In genomic region chr16:77971306-77972131, GRCh38 we compare ENCODE assay signal across 8 cellular contexts. TPM values are rescaled to one million over a fixed set of nuclear protein-coding genes. Genes with fewer than 3 reads are reported as not detected.
A peak's percentile ranks its signal among the peaks of the same experiment; 100 is the strongest.
DNase-seq lines count a peak whose midpoint lies in the region; ATAC-seq, FAIRE-seq and TF ChIP-seq lines count a peak whose summit lies in the region.

No MANE protein-coding gene starts in this region.

- H3K9me3 ChIP-seq in gastroesophageal sphincter = no peaks in the 10 kb centered on the region
- no peaks in the 10 kb centered on the region for H3K9me3 ChIP-seq in osteoblast (ENCODE audit: low read depth, low read length)
- no peaks in the 10 kb centered on the region for H3K9me3 ChIP-seq in thoracic aorta

- H3K36me3 ChIP-seq in gastroesophageal sphincter (no peaks in the 10 kb centered on the region), osteoblast (ENCODE audit: insufficient read depth, low read length) (no peaks in the 10 kb centered on the region), thoracic aorta (no peaks in the 10 kb centered on the region)

- WGBS in gastroesophageal sphincter (ENCODE audit: low coverage in 1 of 2), 2 donors = 24 to 25% methylated on average over 16 of the region's 16 CpGs

- TF ChIP-seq POLR2A in gastroesophageal sphincter (IDR thresholded peaks at IDR 0.05) = no peak

- no peaks in the 10 kb centered on the region for H3K4me1 Mint-ChIP-seq in activated T-helper 17 cell treated with anti-CD3 and anti-CD28 coated beads, Interleukin-2, amount 50 U/mL, for 72 hours

- H3K27ac ChIP-seq in gastroesophageal sphincter (no peak overlapping the region), osteoblast (ENCODE audit: low read depth, low read length) (no peak overlapping the region), thoracic aorta (no peak overlapping the region)

- no peaks in the 10 kb centered on the region for H4K20me1 ChIP-seq in osteoblast (ENCODE audit: insufficient read depth, low read length)

- peaks cover 20% of the 10 kb centered on the region for H3K27me3 Mint-ChIP-seq in activated T-helper 17 cell treated with anti-CD3 and anti-CD28 coated beads, Interleukin-2, amount 50 U/mL, for 72 hours

- DNase-seq in C1 segment of cervical spinal cord (lab: John Stamatoyannopoulos, UW) = peak in 13 of 14 donors; percentile 3 to 75 (median 51)
- peak; percentile 55 for DNase-seq in GM19239 (ENCODE audit: insufficient read length, low spot score)
- peak in 75 of 76 experiments; percentile 25 to 93 (median 79) for DNase-seq in HUDEP-2 (lab: John Stamatoyannopoulos, UW; ENCODE audit: unreplicated experiment in 76 of 76)
- DNase-seq in RCC 7860 (ENCODE audit: low spot score) = peak; percentile 14
- DNase-seq in osteoblast (ENCODE audit: insufficient read length, low spot score, missing footprints) = peak; percentile 72
- DNase-seq in thoracic aorta (ENCODE audit: low spot score) = peak; percentile 51

- no peak for TF ChIP-seq EP300 in gastroesophageal sphincter (IDR thresholded peaks at IDR 0.05)

- peak; percentile 64 for ATAC-seq in activated T-helper 17 cell treated with anti-CD3 and anti-CD28 coated beads, Interleukin-2, amount 50 U/mL, for 72 hours (replicated peaks)
- ATAC-seq in gastroesophageal sphincter (peak; percentile 67), thoracic aorta (ENCODE audit: insufficient number of reproducible peaks, low FRiP score, low read depth) (peak; percentile 81)

- H3K4me2 ChIP-seq in osteoblast (ENCODE audit: insufficient read depth, low read length) = no peak overlapping the region

- no peak overlapping the region for H2AFZ ChIP-seq in osteoblast (ENCODE audit: low read length)

- H3K36me3 Mint-ChIP-seq in activated T-helper 17 cell treated with anti-CD3 and anti-CD28 coated beads, Interleukin-2, amount 50 U/mL, for 72 hours (ENCODE audit: low read depth) = no peaks in the 10 kb centered on the region

- H3K9me3 Mint-ChIP-seq in activated T-helper 17 cell treated with anti-CD3 and anti-CD28 coated beads, Interleukin-2, amount 50 U/mL, for 72 hours = no peaks in the 10 kb centered on the region

- H3K4me3 Mint-ChIP-seq in activated T-helper 17 cell treated with anti-CD3 and anti-CD28 coated beads, Interleukin-2, amount 50 U/mL, for 72 hours = no peak overlapping the region

- H3K4me1 ChIP-seq in gastroesophageal sphincter (no peaks in the 10 kb centered on the region), osteoblast (ENCODE audit: insufficient read depth, low read length) (no peaks in the 10 kb centered on the region), thoracic aorta (ENCODE audit: control insufficient read depth in 1 of 2, low read depth in 2 of 2) (peaks cover 0 to 6% of the 10 kb centered on the region in 2 donors)

- peaks cover 6% of the 10 kb centered on the region for H3K27me3 ChIP-seq in gastroesophageal sphincter
- H3K27me3 ChIP-seq in osteoblast (ENCODE audit: insufficient read depth, low read length) = no peaks in the 10 kb centered on the region
- H3K27me3 ChIP-seq in thoracic aorta (replicated peaks; ENCODE audit: insufficient read depth) = no peaks in the 10 kb centered on the region

- FAIRE-seq in GM19239 (lab: Jason Lieb, UNC) (peak; percentile 69), RCC 7860 (lab: Jason Lieb, UNC) (no peak)

- H3K27ac Mint-ChIP-seq in activated T-helper 17 cell treated with anti-CD3 and anti-CD28 coated beads, Interleukin-2, amount 50 U/mL, for 72 hours = no peak overlapping the region

- TF ChIP-seq CTCF in gastroesophageal sphincter (IDR thresholded peaks at IDR 0.05) (peak; percentile 79 to 83 (median 82)), osteoblast (IDR thresholded peaks at IDR 0.05; ENCODE audit: extremely low read depth, low read depth, low read length) (peak; percentile 75), thoracic aorta (IDR thresholded peaks at IDR 0.05) (peak; percentile 83)

- H3K4me3 ChIP-seq in gastroesophageal sphincter (no peak overlapping the region), osteoblast (ENCODE audit: insufficient read depth, low read length) (no peak overlapping the region), thoracic aorta (no peak overlapping the region)

- no peaks in the 10 kb centered on the region for H3K79me2 ChIP-seq in osteoblast (ENCODE audit: insufficient read depth, low read length)

RNA-seq across cellular contexts. Expression of gene CLEC3A, which starts 50.8 kb away (rescaled TPM):
- not detected for total RNA-seq in activated T-helper 17 cell treated with anti-CD3 and anti-CD28 coated beads, Interleukin-2, amount 50 U/mL, for 72 hours
- total RNA-seq in gastroesophageal sphincter = under 1 TPM in 2 of 4 donors, not detected in 2; 0.27 to 0.47 TPM
- not detected in 2 replicates for total RNA-seq in osteoblast
- total RNA-seq in thoracic aorta = not detected

Comparison
In these comparisons a context has a peak if more than half of its experiments do, and no peak if none do; other contexts are left out.
1. DNase-seq: peak in every context shown above with its lines; median percentile 79 in HUDEP-2; 72 in osteoblast; 55 in GM19239; 51 in C1 segment of cervical spinal cord; 51 in thoracic aorta; 14 in RCC 7860.